ENCODE assay signal across 10 cellular contexts in genomic region chr17:41527076-41528023, GRCh38. TPM values are rescaled to one million over a fixed set of nuclear protein-coding genes. Genes with fewer than 3 reads are reported as not detected.
A peak's percentile ranks its signal among the peaks of the same experiment; 100 is the strongest.
DNase-seq lines count a peak whose midpoint lies in the region; ATAC-seq, FAIRE-seq and TF ChIP-seq lines count a peak whose summit lies in the region.
"Had no signal": no experiment of that assay in that cellular context is flagged by ENCODE, and none has a peak within 500 bp of the region (broad histone marks: within the 10 kb centered on the region; RNA-seq: fewer than 3 reads in every experiment).

No MANE protein-coding gene starts in this region.

- H3K27ac ChIP-seq in HepG2 (ENCODE audit: extremely low read length, insufficient read depth, low read length), result peak overlapping the region; percentile 5
- peak overlapping the region; percentile 23 to 80 (median 73) for H3K27ac ChIP-seq in tibial nerve

- no peak for TF ChIP-seq RAD21 in HepG2 (CRISPR knock-in tag; IDR thresholded peaks at IDR 0.05)

- in situ Hi-C loops in HepG2 (cut with HindIII; ENCODE audit: extremely low pct_ligation_motif_present, low pct_unique_long_range_greater_than_20kb), result no loop called here

- H3K36me3 ChIP-seq in HepG2 (replicated peaks in 1 of 2; ENCODE audit: control insufficient read depth in 1 of 2, insufficient read depth in 2 of 2, low read length in 2 of 2), result peaks cover 0 to 2% of the 10 kb centered on the region in 2 experiments; a peak in 1 of 5 replicates
- no peaks in the 10 kb centered on the region for H3K36me3 ChIP-seq in tibial nerve

- no peak for FAIRE-seq in HepG2 (lab: Jason Lieb, UNC)
- FAIRE-seq: D721Med, endometrium had no signal

- H3K4me3 ChIP-seq in HepG2 (replicated peaks in 1 of 3; ENCODE audit: insufficient read depth in 1 of 3, low read depth in 2 of 3, low read length in 3 of 3) (peak overlapping the region; percentile 73 to 88 (median 84)), tibial nerve (peak overlapping the region; percentile 35 to 50 (median 44))

- peak overlapping the region; percentile 84 for H3K4me2 ChIP-seq in HepG2 (ENCODE audit: low read depth, low read length)

- H3K4me1 ChIP-seq in HepG2 (ENCODE audit: insufficient read depth, low read length) (peaks cover 70% of the 10 kb centered on the region), tibial nerve (peaks cover 0 to 47% (median 7%) of the 10 kb centered on the region in 4 donors)

- intact Hi-C loops in HepG2 (cut with micrococcal nuclease; ENCODE audit: unreplicated experiment), result loop anchor here (10.0 kb wide), 1 partner anchor 623 kb away; no protein-coding TSS in a partner anchor

- ATAC-seq in HepG2 (peak; percentile 20), HG02840 (IDR thresholded peaks at IDR 0.05; ENCODE audit: low FRiP score, unreplicated experiment) (no peak), GM19328 (IDR thresholded peaks at IDR 0.05; ENCODE audit: unreplicated experiment) (no peak)

- DNase-seq in activated CD8-positive, alpha-beta memory T cell treated with anti-CD3 and anti-CD28 coated beads for 24 hours, result peak; percentile 58
- no peak for DNase-seq in activated CD8-positive, alpha-beta memory T cell treated with anti-CD3 and anti-CD28 coated beads, Interleukin-2, amount 50 U/mL, for 48 hours
- DNase-seq in cerebellar cortex (ENCODE audit: low spot score) (peak; percentile 29), HepG2 (ENCODE audit: low spot score) (no peak), tibial nerve (ENCODE audit: low spot score in 2 of 2) (no peak), globus pallidus (ENCODE audit: low spot score) (no peak)

- peak; percentile 43 for TF ChIP-seq CTCF in HepG2 (CRISPR knock-in tag; IDR thresholded peaks at IDR 0.05)
- TF ChIP-seq CTCF in tibial nerve (IDR thresholded peaks at IDR 0.05), result no peak

- POLR2A ChIA-PET in HepG2 (lab: Yijun Ruan, JAX), result interaction anchor here (0.8 to 3.3 kb wide), 14 partner anchors 10 to 978 kb away, joined by 3 to 26 read pairs (median 4); no protein-coding TSS in a partner anchor

- H2AFZ ChIP-seq in HepG2 (ENCODE audit: low read length), result no peak overlapping the region

- H3K9me3 ChIP-seq in HepG2 (ENCODE audit: low read length), result no peaks in the 10 kb centered on the region
- H3K9me3 ChIP-seq in tibial nerve, result no peaks in the 10 kb centered on the region

- H3K27me3 ChIP-seq in HepG2 (ENCODE audit: control insufficient read depth in 1 of 2, insufficient read depth in 2 of 2, low read length in 2 of 2) (peaks cover 0 to 3% of the 10 kb centered on the region in 2 experiments; a peak in 1 of 5 replicates), tibial nerve (peaks cover 0 to 49% of the 10 kb centered on the region in 2 donors)

- 7% methylated on average over 56 of the region's 60 CpGs for WGBS in HepG2 (ENCODE audit: low lambda C conversion rate)
- 14 to 17% methylated on average over 40 to 46 of the region's 60 CpGs for WGBS in tibial nerve, 2 donors

- peak overlapping the region; percentile 68 for H3K9ac ChIP-seq in HepG2 (ENCODE audit: insufficient read depth, low read depth, low read length)

- H3K79me2 ChIP-seq in HepG2 (ENCODE audit: insufficient read depth, low read length), result peaks cover 7% of the 10 kb centered on the region

- TSS peak; percentile 79 for BruUV-seq in HepG2 (replicated peaks; lab: Mats Ljungman, UMichigan)

- TF ChIP-seq EP300 in HepG2 (IDR thresholded peaks at IDR 0.05; ENCODE audit: low read depth in 2 of 2, low read length in 2 of 2) (no peak), HepG2 (CRISPR knock-in tag; IDR thresholded peaks at IDR 0.05; ENCODE audit: borderline replicate concordance) (no peak), tibial nerve (IDR thresholded peaks at IDR 0.05) (no peak)

- no peaks in the 10 kb centered on the region for H4K20me1 ChIP-seq in HepG2 (ENCODE audit: insufficient read depth, low read length)

- CTCF ChIA-PET in HepG2 (lab: Yijun Ruan, JAX; ENCODE audit: low intra/inter-chr PET ratio, low total read pairs), result interaction anchor here (1.0 kb wide), 1 partner anchor 22 kb away, joined by 5 read pairs; no protein-coding TSS in a partner anchor

- TF ChIP-seq POLR2A in HepG2 (IDR thresholded peaks at IDR 0.05; ENCODE audit: insufficient read depth in 1 of 2, low read depth in 2 of 2, low read length in 2 of 2), result no peak
- no peak for TF ChIP-seq POLR2A in tibial nerve (IDR thresholded peaks at IDR 0.05)

RNA-seq across cellular contexts. Expression of gene KRT19, which starts 0.8 kb away (rescaled TPM):
- 114 and 131 TPM in 2 replicates for total RNA-seq in HepG2 (2016; rRNA removed; fragmentation: Illumina TruSeq; extraction: Trizol)
- total RNA-seq in HepG2 (2016; cell fraction: cytosol; rRNA removed; fragmentation: Illumina TruSeq; extraction: Trizol; ENCODE audit: low read depth), result 56.4 and 59.6 TPM in 2 replicates
- total RNA-seq in HepG2 (2016; cell fraction: insoluble cytoplasmic fraction; rRNA removed; fragmentation: Illumina TruSeq; extraction: Trizol), result 112 and 133 TPM in 2 replicates
- total RNA-seq in HepG2 (2016; cell fraction: membrane; rRNA removed; fragmentation: Illumina TruSeq; extraction: Trizol), result 51.6 and 55.7 TPM in 2 replicates
- 57.9 and 58.1 TPM in 2 replicates for total RNA-seq in HepG2 (2016; cell fraction: nucleus; rRNA removed; fragmentation: Illumina TruSeq; extraction: Trizol)
- 142 and 154 TPM in 2 replicates for polyA plus RNA-seq in HepG2 (2011; rRNA removed)
- polyA plus RNA-seq in HepG2 (2011; cell fraction: cytosol; rRNA removed), result 133 and 195 TPM in 2 replicates
- 87.0 and 93.3 TPM in 2 replicates for polyA plus RNA-seq in HepG2 (2011; cell fraction: nucleus; rRNA removed)
- 47.9 and 55.2 TPM in 2 replicates for polyA plus RNA-seq in HepG2 (2012)
- polyA plus RNA-seq in HepG2 (2016; cell fraction: cytosol; fragmentation: Illumina TruSeq; extraction: Trizol; ENCODE audit: low read depth), result 48.0 and 50.3 TPM in 2 replicates
- 100 and 108 TPM in 2 replicates for polyA plus RNA-seq in HepG2 (2016; cell fraction: insoluble cytoplasmic fraction; fragmentation: Illumina TruSeq; extraction: Trizol; ENCODE audit: low read depth)
- 41.2 and 41.6 TPM in 2 replicates for polyA plus RNA-seq in HepG2 (2016; cell fraction: membrane; fragmentation: Illumina TruSeq; extraction: Trizol; ENCODE audit: low read depth)
- 79.3 and 85.0 TPM in 2 replicates for polyA plus RNA-seq in HepG2 (2016; cell fraction: nucleus; fragmentation: Illumina TruSeq; extraction: Trizol; ENCODE audit: insufficient read depth, low read depth)
- 163 and 173 TPM in 2 replicates for polyA minus RNA-seq in HepG2 (2011; rRNA and poly(A)+ RNA removed; ENCODE audit: low replicate concordance)
- polyA minus RNA-seq in HepG2 (2011; cell fraction: cytosol; rRNA and poly(A)+ RNA removed), result 82.1 and 108 TPM in 2 replicates
- 23.6 and 27.8 TPM in 2 replicates for polyA minus RNA-seq in HepG2 (2011; cell fraction: nucleus; rRNA and poly(A)+ RNA removed)
- total RNA-seq in tibial nerve, result 1,000 to 10,000 TPM in 2 of 4 donors, 100 to 1,000 TPM in 1, 10 to 100 TPM in 1; 85.5 to 1,774 (median 1,323) TPM

RNA-seq across cellular contexts. Expression of gene KRT15, which starts 8.7 kb away (rescaled TPM):
- total RNA-seq in HepG2 (2016; rRNA removed; fragmentation: Illumina TruSeq; extraction: Trizol) (0.46 and 0.94 TPM in 2 replicates), tibial nerve (1 to 10 TPM in 1 of 4 donors, under 1 TPM in 2, not detected in 1; 0.42 to 4.2 (median 0.78) TPM)
- total RNA-seq in HepG2 (2016; cell fraction: cytosol; rRNA removed; fragmentation: Illumina TruSeq; extraction: Trizol; ENCODE audit: low read depth), result 0.26 and 0.30 TPM in 2 replicates
- 0.52 and 0.62 TPM in 2 replicates for total RNA-seq in HepG2 (2016; cell fraction: insoluble cytoplasmic fraction; rRNA removed; fragmentation: Illumina TruSeq; extraction: Trizol)
- 0.53 and 0.59 TPM in 2 replicates for total RNA-seq in HepG2 (2016; cell fraction: membrane; rRNA removed; fragmentation: Illumina TruSeq; extraction: Trizol)
- total RNA-seq in HepG2 (2016; cell fraction: nucleus; rRNA removed; fragmentation: Illumina TruSeq; extraction: Trizol), result 0.63 and 1.2 TPM in 2 replicates
- polyA plus RNA-seq in HepG2 (2011; rRNA removed), result 0.63 and 1.2 TPM in 2 replicates
- 0.85 and 0.87 TPM in 2 replicates for polyA plus RNA-seq in HepG2 (2011; cell fraction: cytosol; rRNA removed)
- polyA plus RNA-seq in HepG2 (2011; cell fraction: nucleus; rRNA removed), result 1.6 and 2.2 TPM in 2 replicates
- polyA plus RNA-seq in HepG2 (2012), result 0.27 and 0.33 TPM in 2 replicates
- polyA plus RNA-seq in HepG2 (2016; cell fraction: cytosol; fragmentation: Illumina TruSeq; extraction: Trizol; ENCODE audit: low read depth), result 0.18 and 0.42 TPM in 2 replicates
- polyA plus RNA-seq in HepG2 (2016; cell fraction: insoluble cytoplasmic fraction; fragmentation: Illumina TruSeq; extraction: Trizol; ENCODE audit: low read depth), result 0.56 and 0.61 TPM in 2 replicates
- polyA plus RNA-seq in HepG2 (2016; cell fraction: membrane; fragmentation: Illumina TruSeq; extraction: Trizol; ENCODE audit: low read depth), result 0.31 and 0.50 TPM in 2 replicates
- 1.0 TPM in 2 replicates for polyA plus RNA-seq in HepG2 (2016; cell fraction: nucleus; fragmentation: Illumina TruSeq; extraction: Trizol; ENCODE audit: insufficient read depth, low read depth)
- 0.28 and 4.2 TPM in 2 replicates for polyA minus RNA-seq in HepG2 (2011; rRNA and poly(A)+ RNA removed; ENCODE audit: low replicate concordance)
- polyA minus RNA-seq in HepG2 (2011; cell fraction: cytosol; rRNA and poly(A)+ RNA removed), result 1.1 TPM in 1 of 2 replicates, not detected in the other
- polyA minus RNA-seq in HepG2 (2011; cell fraction: nucleus; rRNA and poly(A)+ RNA removed), result 0.39 and 0.62 TPM in 2 replicates

RNA-seq across cellular contexts. Expression of gene KRT13, which starts 21.9 kb away (rescaled TPM):
- not detected in 2 replicates for total RNA-seq in HepG2 (2016; rRNA removed; fragmentation: Illumina TruSeq; extraction: Trizol)
- total RNA-seq in HepG2 (2016; cell fraction: cytosol; rRNA removed; fragmentation: Illumina TruSeq; extraction: Trizol; ENCODE audit: low read depth), result not detected in 2 replicates
- not detected in 2 replicates for total RNA-seq in HepG2 (2016; cell fraction: insoluble cytoplasmic fraction; rRNA removed; fragmentation: Illumina TruSeq; extraction: Trizol)
- total RNA-seq in HepG2 (2016; cell fraction: membrane; rRNA removed; fragmentation: Illumina TruSeq; extraction: Trizol), result not detected in 2 replicates
- total RNA-seq in HepG2 (2016; cell fraction: nucleus; rRNA removed; fragmentation: Illumina TruSeq; extraction: Trizol), result not detected in 2 replicates
- 0.30 TPM in 1 of 2 replicates, not detected in the other for polyA plus RNA-seq in HepG2 (2011; rRNA removed)
- polyA plus RNA-seq in HepG2 (2011; cell fraction: cytosol; rRNA removed), result 0.05 TPM in 1 of 2 replicates, not detected in the other
- polyA plus RNA-seq in HepG2 (2011; cell fraction: nucleus; rRNA removed), result 0.09 TPM in 1 of 2 replicates, not detected in the other
- polyA plus RNA-seq in HepG2 (2012), result not detected in 2 replicates
- not detected in 2 replicates for polyA plus RNA-seq in HepG2 (2016; cell fraction: cytosol; fragmentation: Illumina TruSeq; extraction: Trizol; ENCODE audit: low read depth)
- not detected in 2 replicates for polyA plus RNA-seq in HepG2 (2016; cell fraction: insoluble cytoplasmic fraction; fragmentation: Illumina TruSeq; extraction: Trizol; ENCODE audit: low read depth)
- polyA plus RNA-seq in HepG2 (2016; cell fraction: membrane; fragmentation: Illumina TruSeq; extraction: Trizol; ENCODE audit: low read depth), result not detected in 2 replicates
- not detected in 2 replicates for polyA plus RNA-seq in HepG2 (2016; cell fraction: nucleus; fragmentation: Illumina TruSeq; extraction: Trizol; ENCODE audit: insufficient read depth, low read depth)
- polyA minus RNA-seq in HepG2 (2011; rRNA and poly(A)+ RNA removed; ENCODE audit: low replicate concordance), result 0.70 TPM in 1 of 2 replicates, not detected in the other
- polyA minus RNA-seq in HepG2 (2011; cell fraction: cytosol; rRNA and poly(A)+ RNA removed), result not detected in 2 replicates
- polyA minus RNA-seq in HepG2 (2011; cell fraction: nucleus; rRNA and poly(A)+ RNA removed), result not detected in 2 replicates
- total RNA-seq in tibial nerve, result under 1 TPM in 1 of 4 donors, not detected in 3; 0.42 TPM

RNA-seq across cellular contexts. Expression of gene KRT36, which starts 37.6 kb away (rescaled TPM):
- total RNA-seq in HepG2 (2016; rRNA removed; fragmentation: Illumina TruSeq; extraction: Trizol) (not detected in 2 replicates), tibial nerve (under 1 TPM in 1 of 4 donors, not detected in 3; 0.42 TPM)
- not detected in 2 replicates for total RNA-seq in HepG2 (2016; cell fraction: cytosol; rRNA removed; fragmentation: Illumina TruSeq; extraction: Trizol; ENCODE audit: low read depth)
- not detected in 2 replicates for total RNA-seq in HepG2 (2016; cell fraction: insoluble cytoplasmic fraction; rRNA removed; fragmentation: Illumina TruSeq; extraction: Trizol)
- not detected in 2 replicates for total RNA-seq in HepG2 (2016; cell fraction: membrane; rRNA removed; fragmentation: Illumina TruSeq; extraction: Trizol)
- not detected in 2 replicates for total RNA-seq in HepG2 (2016; cell fraction: nucleus; rRNA removed; fragmentation: Illumina TruSeq; extraction: Trizol)
- polyA plus RNA-seq in HepG2 (2011; rRNA removed), result not detected in 2 replicates
- polyA plus RNA-seq in HepG2 (2011; cell fraction: cytosol; rRNA removed), result not detected in 2 replicates
- not detected in 2 replicates for polyA plus RNA-seq in HepG2 (2011; cell fraction: nucleus; rRNA removed)
- not detected in 2 replicates for polyA plus RNA-seq in HepG2 (2012)
- not detected in 2 replicates for polyA plus RNA-seq in HepG2 (2016; cell fraction: cytosol; fragmentation: Illumina TruSeq; extraction: Trizol; ENCODE audit: low read depth)
- not detected in 2 replicates for polyA plus RNA-seq in HepG2 (2016; cell fraction: insoluble cytoplasmic fraction; fragmentation: Illumina TruSeq; extraction: Trizol; ENCODE audit: low read depth)
- not detected in 2 replicates for polyA plus RNA-seq in HepG2 (2016; cell fraction: membrane; fragmentation: Illumina TruSeq; extraction: Trizol; ENCODE audit: low read depth)
- not detected in 2 replicates for polyA plus RNA-seq in HepG2 (2016; cell fraction: nucleus; fragmentation: Illumina TruSeq; extraction: Trizol; ENCODE audit: insufficient read depth, low read depth)
- not detected in 2 replicates for polyA minus RNA-seq in HepG2 (2011; rRNA and poly(A)+ RNA removed; ENCODE audit: low replicate concordance)
- polyA minus RNA-seq in HepG2 (2011; cell fraction: cytosol; rRNA and poly(A)+ RNA removed), result not detected in 2 replicates
- not detected in 2 replicates for polyA minus RNA-seq in HepG2 (2011; cell fraction: nucleus; rRNA and poly(A)+ RNA removed)

RNA-seq across cellular contexts. Expression of gene KRT9, which starts 44.5 kb away (rescaled TPM):
- not detected in 2 replicates for total RNA-seq in HepG2 (2016; rRNA removed; fragmentation: Illumina TruSeq; extraction: Trizol)
- total RNA-seq in HepG2 (2016; cell fraction: cytosol; rRNA removed; fragmentation: Illumina TruSeq; extraction: Trizol; ENCODE audit: low read depth), result not detected in 2 replicates
- not detected in 2 replicates for total RNA-seq in HepG2 (2016; cell fraction: insoluble cytoplasmic fraction; rRNA removed; fragmentation: Illumina TruSeq; extraction: Trizol)
- total RNA-seq in HepG2 (2016; cell fraction: membrane; rRNA removed; fragmentation: Illumina TruSeq; extraction: Trizol), result not detected in 2 replicates
- total RNA-seq in HepG2 (2016; cell fraction: nucleus; rRNA removed; fragmentation: Illumina TruSeq; extraction: Trizol), result not detected in 2 replicates
- not detected in 2 replicates for polyA plus RNA-seq in HepG2 (2011; rRNA removed)
- not detected in 2 replicates for polyA plus RNA-seq in HepG2 (2011; cell fraction: cytosol; rRNA removed)
- polyA plus RNA-seq in HepG2 (2011; cell fraction: nucleus; rRNA removed), result not detected in 2 replicates
- not detected in 2 replicates for polyA plus RNA-seq in HepG2 (2012)
- polyA plus RNA-seq in HepG2 (2016; cell fraction: cytosol; fragmentation: Illumina TruSeq; extraction: Trizol; ENCODE audit: low read depth), result not detected in 2 replicates
- not detected in 2 replicates for polyA plus RNA-seq in HepG2 (2016; cell fraction: insoluble cytoplasmic fraction; fragmentation: Illumina TruSeq; extraction: Trizol; ENCODE audit: low read depth)
- not detected in 2 replicates for polyA plus RNA-seq in HepG2 (2016; cell fraction: membrane; fragmentation: Illumina TruSeq; extraction: Trizol; ENCODE audit: low read depth)
- polyA plus RNA-seq in HepG2 (2016; cell fraction: nucleus; fragmentation: Illumina TruSeq; extraction: Trizol; ENCODE audit: insufficient read depth, low read depth), result not detected in 2 replicates
- 0.19 TPM in 1 of 2 replicates, not detected in the other for polyA minus RNA-seq in HepG2 (2011; rRNA and poly(A)+ RNA removed; ENCODE audit: low replicate concordance)
- not detected in 2 replicates for polyA minus RNA-seq in HepG2 (2011; cell fraction: cytosol; rRNA and poly(A)+ RNA removed)
- not detected in 2 replicates for polyA minus RNA-seq in HepG2 (2011; cell fraction: nucleus; rRNA and poly(A)+ RNA removed)
- total RNA-seq in tibial nerve, result not detected

Comparison
In these comparisons a context has a peak if more than half of its experiments do, and no peak if none do; other contexts are left out.
1. DNase-seq: peak in activated CD8-positive, alpha-beta memory T cell treated with anti-CD3 and anti-CD28 coated beads for 24 hours (single experiment) and cerebellar cortex (single experiment); none in activated CD8-positive, alpha-beta memory T cell treated with anti-CD3 and anti-CD28 coated beads, Interleukin-2, amount 50 U/mL, for 48 hours (single experiment), HepG2 (single experiment), tibial nerve (0 of 2) and globus pallidus (single experiment).